8 cellular contexts compared by ENCODE assay signal in genomic region chr1:99969729-99970591, GRCh38. TPM values are rescaled to one million over a fixed set of nuclear protein-coding genes. Genes with fewer than 3 reads are reported as not detected.
DNase-seq lines count a peak whose midpoint lies in the region; ATAC-seq and TF ChIP-seq lines count a peak whose summit lies in the region.

Gene SLC35A3, plus strand, starts transcription at chr1:99969996. Its CDS starts 23,559 bp downstream, at chr1:99993555.

- DNase-seq in ACHN (peak; percentile 69), NCI-H2196 treated with DMSO at 0.1 percent for 48 hours (lab: John Stamatoyannopoulos, UW; ENCODE audit: unreplicated experiment) (peak; percentile 69), cerebellar cortex (ENCODE audit: low spot score) (peak; percentile 83), kidney epithelial cell (ENCODE audit: low read depth) (peak; percentile 14)
- DNase-seq in activated CD4-positive, CD25-positive, alpha-beta regulatory T cell treated with anti-CD3 and anti-CD28 coated beads, Interleukin-2, amount 50 U/mL, for 16 hours (ENCODE audit: low read depth, low spot score), result peak; percentile 50
- DNase-seq in stimulated activated CD4-positive, alpha-beta T cell treated with anti-CD3 and anti-CD28 coated beads, Interleukin-15, amount 100 ng/mL, for 48 hours (ENCODE audit: low read depth in 2 of 2), result peak; percentile 68 to 73

- H3K4me3 ChIP-seq in kidney epithelial cell (ENCODE audit: low read depth, low read length), result peak within 1 kb of the TSS; percentile 79

- ATAC-seq in GM18858 (IDR thresholded peaks at IDR 0.05; ENCODE audit: unreplicated experiment) (peak; percentile 85), HG03066 (IDR thresholded peaks at IDR 0.05; ENCODE audit: low read depth, unreplicated experiment) (peak; percentile 89)

- H3K27me3 ChIP-seq in kidney epithelial cell (ENCODE audit: control insufficient read depth, insufficient read depth, low read length), result no peaks in the 10 kb centered on the region

- TF ChIP-seq CTCF in kidney epithelial cell (IDR thresholded peaks at IDR 0.05; ENCODE audit: insufficient read depth, low read length, poor library complexity, severe bottlenecking), result no peak

- H3K36me3 ChIP-seq in kidney epithelial cell (ENCODE audit: control insufficient read depth, insufficient read depth, low read length), result no peaks in the 10 kb centered on the region

- in situ Hi-C loops in ACHN (cut with HindIII; ENCODE audit: low pct_ligation_motif_present, low pct_unique_long_range_greater_than_20kb, low sequenced_read_pairs), result no loop called here

RNA-seq across cellular contexts. Expression of gene SLC35A3, which starts in this region (rescaled TPM):
- total RNA-seq in kidney epithelial cell, result 21.9 and 24.1 TPM in 2 replicates

Comparison
In these comparisons a context has a peak if more than half of its experiments do, and no peak if none do; other contexts are left out.
1. Peak in every context shown above with its lines: DNase-seq, ATAC-seq and H3K4me3 ChIP-seq.
2. DNase-seq: peak in every context shown above with its lines; median percentile 83 in cerebellar cortex; 70 in stimulated activated CD4-positive, alpha-beta T cell treated with anti-CD3 and anti-CD28 coated beads, Interleukin-15, amount 100 ng/mL, for 48 hours; 69 in ACHN; 69 in NCI-H2196 treated with DMSO at 0.1 percent for 48 hours; 50 in activated CD4-positive, CD25-positive, alpha-beta regulatory T cell treated with anti-CD3 and anti-CD28 coated beads, Interleukin-2, amount 50 U/mL, for 16 hours; 14 in kidney epithelial cell.